ENCODE assay signal across 12 cellular contexts in genomic region chr7:73941836-73942551, GRCh38.
DNase-seq lines count a peak whose midpoint lies in the region; ATAC-seq and TF ChIP-seq lines count a peak whose summit lies in the region.
"Had no signal": no experiment of that assay in that cellular context is flagged by ENCODE, and none has a peak within 500 bp of the region (broad histone marks: within the 10 kb centered on the region; RNA-seq: fewer than 3 reads in every experiment).

No MANE protein-coding gene starts in this region.

- intact Hi-C loops in upper lobe of right lung (cut with DNase I) = no loop called here

- H3K23ac ChIP-seq in mesenchymal stem cell (ENCODE audit: low read length in 2 of 2) = no peak overlapping the region

- H3K18ac ChIP-seq in mesenchymal stem cell (ENCODE audit: low read depth in 1 of 2, low read length in 2 of 2) = no peak overlapping the region

- H3K36me3 ChIP-seq in MG63 (no peaks in the 10 kb centered on the region), mesenchymal stem cell (ENCODE audit: control insufficient read depth in 1 of 2, insufficient read depth in 2 of 2, low read depth in 1 of 2, low read length in 2 of 2) (no peaks in the 10 kb centered on the region), upper lobe of right lung (no peaks in the 10 kb centered on the region)

- no peaks in the 10 kb centered on the region for H3K79me1 ChIP-seq in mesenchymal stem cell (replicated peaks; ENCODE audit: low read length, poor library complexity, severe bottlenecking)

- H3K27ac ChIP-seq in mesenchymal stem cell (ENCODE audit: low read length, poor library complexity, severe bottlenecking) (no peak overlapping the region), upper lobe of right lung (no peak overlapping the region)

- no peak for TF ChIP-seq CTCF in upper lobe of right lung (IDR thresholded peaks at IDR 0.05)

- no peak overlapping the region for H2BK120ac ChIP-seq in mesenchymal stem cell (ENCODE audit: low read depth, low read length)

- no peaks in the 10 kb centered on the region for H3K4me1 ChIP-seq in mesenchymal stem cell (ENCODE audit: control insufficient read depth, insufficient read depth, low read depth, low read length)
- no peaks in the 10 kb centered on the region for H3K4me1 ChIP-seq in upper lobe of right lung

- no peak overlapping the region for H4K91ac ChIP-seq in mesenchymal stem cell (ENCODE audit: low read length)

- no peak overlapping the region for H3K4me2 ChIP-seq in mesenchymal stem cell (ENCODE audit: low read length, poor library complexity, severe bottlenecking)

- H3K9me3 ChIP-seq in MG63 (peaks cover 1% of the 10 kb centered on the region; the same call in 1 of the 2 replicates), mesenchymal stem cell (ENCODE audit: control insufficient read depth, low read length) (peaks cover 10% of the 10 kb centered on the region), upper lobe of right lung (peaks cover 7% of the 10 kb centered on the region)

- H3K4me3 ChIP-seq in MG63 (no peak overlapping the region), mesenchymal stem cell (ENCODE audit: insufficient read depth in 1 of 2, low read depth in 1 of 2, low read length in 2 of 2) (no peak overlapping the region), upper lobe of right lung (no peak overlapping the region)
- H3K4me3 ChIP-seq: K562 had no signal

- H2AK5ac ChIP-seq in mesenchymal stem cell (ENCODE audit: low read length, severe bottlenecking) = no peak overlapping the region

- DNase-seq in Daoy (ENCODE audit: low read depth) = peak; percentile 55
- peak; percentile 45 for DNase-seq in MG63
- peak; percentile 24 for DNase-seq in dedifferentiated amniotic fluid mesenchymal stem cell (ENCODE audit: extremely low spot score)
- DNase-seq in mesenchymal stem cell = no peak
- no peak for DNase-seq in activated CD8-positive, alpha-beta memory T cell treated with anti-CD3 and anti-CD28 coated beads for 24 hours
- no peak for DNase-seq in T-helper 2 cell
- DNase-seq in activated CD4-positive, alpha-beta T cell treated with anti-CD3 and anti-CD28 coated beads for 48 hours = no peak
- no peak for DNase-seq in upper lobe of right lung
- DNase-seq: CD4-positive, alpha-beta T cell; NCI-H146; NCI-H526 had no signal

- no peak overlapping the region for H2BK15ac ChIP-seq in mesenchymal stem cell (ENCODE audit: low read depth, poor library complexity, severe bottlenecking)

- no peak overlapping the region for H2BK5ac ChIP-seq in mesenchymal stem cell (ENCODE audit: low read depth, low read length, poor library complexity, severe bottlenecking)

- H2AFZ ChIP-seq in mesenchymal stem cell (ENCODE audit: low read depth, low read length) = no peak overlapping the region

- H3K27me3 ChIP-seq in MG63 (no peaks in the 10 kb centered on the region), mesenchymal stem cell (ENCODE audit: control insufficient read depth in 1 of 2, insufficient read depth in 1 of 2, low read length in 2 of 2) (no peaks in the 10 kb centered on the region), upper lobe of right lung (no peaks in the 10 kb centered on the region)

- H3K9ac ChIP-seq in mesenchymal stem cell (ENCODE audit: low read length) = peak overlapping the region; percentile 44

- H4K8ac ChIP-seq in mesenchymal stem cell (ENCODE audit: low read length) = no peak overlapping the region

- H3K14ac ChIP-seq in mesenchymal stem cell (ENCODE audit: low read length in 2 of 2) = no peak overlapping the region

- 79% methylated on average over 2 of the region's 2 CpGs for WGBS in mesenchymal stem cell

- no peak for ATAC-seq in upper lobe of right lung
- ATAC-seq: K562 had no signal

- no peak overlapping the region for H3K4ac ChIP-seq in mesenchymal stem cell (ENCODE audit: low read depth in 1 of 2, low read length in 2 of 2)

- no peak overlapping the region for H2BK12ac ChIP-seq in mesenchymal stem cell (ENCODE audit: low read length in 2 of 2)

Comparison
In these comparisons a context has a peak if more than half of its experiments do, and no peak if none do; other contexts are left out.
1. DNase-seq: peak in Daoy (single experiment), MG63 (single experiment) and dedifferentiated amniotic fluid mesenchymal stem cell (single experiment); none in mesenchymal stem cell (single experiment), activated CD8-positive, alpha-beta memory T cell treated with anti-CD3 and anti-CD28 coated beads for 24 hours (single experiment), T-helper 2 cell (0 of 5), activated CD4-positive, alpha-beta T cell treated with anti-CD3 and anti-CD28 coated beads for 48 hours (single experiment) and upper lobe of right lung (single experiment).